18 cellular contexts compared by ENCODE assay signal in genomic region chr10:34835908-34836558, GRCh38. TPM values are rescaled to one million over a fixed set of nuclear protein-coding genes. Genes with fewer than 3 reads are reported as not detected.
DNase-seq lines count a peak whose midpoint lies in the region; ATAC-seq, FAIRE-seq and TF ChIP-seq lines count a peak whose summit lies in the region.
"Had no signal": no experiment of that assay in that cellular context is flagged by ENCODE, and none has a peak within 500 bp of the region (broad histone marks: within the 10 kb centered on the region; RNA-seq: fewer than 3 reads in every experiment).

No MANE protein-coding gene starts in this region.

- no peaks in the 10 kb centered on the region for H3K4me1 ChIP-seq in HEK293 (ENCODE audit: control insufficient read depth, insufficient read depth, low read length)
- H3K4me1 ChIP-seq in HepG2 (ENCODE audit: insufficient read depth, low read length) = peaks cover 19% of the 10 kb centered on the region

- intact Hi-C loops in HepG2 (cut with micrococcal nuclease; ENCODE audit: unreplicated experiment) = loop anchor here (10.0 kb wide), 1 partner anchor 149 kb away; no protein-coding TSS in a partner anchor

- TF ChIP-seq POLR2A in HepG2 (IDR thresholded peaks at IDR 0.05; ENCODE audit: insufficient read depth in 1 of 2, low read depth in 2 of 2, low read length in 2 of 2) = no peak

- no peaks in the 10 kb centered on the region; a peak in 3 of 5 replicates for H3K27me3 ChIP-seq in HepG2 (ENCODE audit: control insufficient read depth in 1 of 2, insufficient read depth in 2 of 2, low read length in 2 of 2)

- POLR2A ChIA-PET in GM10248 (lab: Yijun Ruan, JAX) (no interaction called here), HEK293 (lab: Yijun Ruan, JAX) (no interaction called here), HepG2 (lab: Yijun Ruan, JAX) (no interaction called here)

- peak; percentile 79 for ATAC-seq in GM19025 (IDR thresholded peaks at IDR 0.05; ENCODE audit: low read depth, unreplicated experiment)
- no peak; the same call in 2 of the 3 replicates for ATAC-seq in HepG2
- ATAC-seq: Panc1 had no signal

- TF ChIP-seq RAD21 in Ishikawa (IDR thresholded peaks at IDR 0.05; ENCODE audit: low read depth) (peak; percentile 17; the same call in 1 of the 2 replicates), HepG2 (CRISPR knock-in tag; IDR thresholded peaks at IDR 0.05) (no peak)

- no peak overlapping the region for H2AFZ ChIP-seq in HepG2 (ENCODE audit: low read length)

- H3K9me3 Mint-ChIP-seq in HFFc6 = no peaks in the 10 kb centered on the region
- H3K9me3 Mint-ChIP-seq: type B pancreatic cell had no signal

- H3K4me1 Mint-ChIP-seq in HFFc6 (ENCODE audit: low read depth) = no peaks in the 10 kb centered on the region
- H3K4me1 Mint-ChIP-seq: central memory CD8-positive, alpha-beta T cell had no signal

- WGBS in HepG2 (ENCODE audit: low lambda C conversion rate) = 60% methylated on average over 8 of the region's 8 CpGs

- H3K9ac ChIP-seq in HepG2 (ENCODE audit: insufficient read depth, low read depth, low read length) = no peak overlapping the region

- TF ChIP-seq EP300 in Ishikawa (IDR thresholded peaks at IDR 0.05; ENCODE audit: borderline replicate concordance) (no peak), HepG2 (IDR thresholded peaks at IDR 0.05; ENCODE audit: low read depth in 2 of 2, low read length in 2 of 2) (no peak), HepG2 (CRISPR knock-in tag; IDR thresholded peaks at IDR 0.05; ENCODE audit: borderline replicate concordance) (no peak)

- H3K4me3 Mint-ChIP-seq in HFFc6 = no peak overlapping the region
- H3K4me3 Mint-ChIP-seq: central memory CD8-positive, alpha-beta T cell; type B pancreatic cell had no signal

- H3K27me3 Mint-ChIP-seq in HFFc6 (ENCODE audit: insufficient read depth) = peaks cover 49% of the 10 kb centered on the region
- H3K27me3 Mint-ChIP-seq: type B pancreatic cell had no signal

- H3K36me3 ChIP-seq in HEK293 (ENCODE audit: control insufficient read depth in 2 of 2, insufficient read depth in 1 of 2, low read length in 2 of 2) = no peaks in the 10 kb centered on the region
- no peaks in the 10 kb centered on the region for H3K36me3 ChIP-seq in HepG2 (replicated peaks in 1 of 2; ENCODE audit: control insufficient read depth in 1 of 2, insufficient read depth in 2 of 2, low read length in 2 of 2)

- H3K4me3 ChIP-seq in HEK293 (ENCODE audit: low read depth, low read length) (no peak overlapping the region), HepG2 (replicated peaks in 1 of 3; ENCODE audit: insufficient read depth in 1 of 3, low read depth in 2 of 3, low read length in 3 of 3) (no peak overlapping the region)

- H3K9me3 ChIP-seq in HEK293 (ENCODE audit: control insufficient read depth, insufficient read depth, low read depth, low read length) (no peaks in the 10 kb centered on the region), HepG2 (ENCODE audit: low read length) (no peaks in the 10 kb centered on the region)

- in situ Hi-C loops in HepG2 (cut with HindIII; ENCODE audit: extremely low pct_ligation_motif_present, low pct_unique_long_range_greater_than_20kb) = no loop called here

- no peak overlapping the region for H3K4me2 ChIP-seq in HepG2 (ENCODE audit: low read depth, low read length)

- H3K27ac ChIP-seq in HEK293 (ENCODE audit: extremely low read depth, low read depth, low read length) = no peak overlapping the region
- H3K27ac ChIP-seq in HepG2 (ENCODE audit: extremely low read length, insufficient read depth, low read length) = no peak overlapping the region

- no peaks in the 10 kb centered on the region for H3K79me2 ChIP-seq in HepG2 (ENCODE audit: insufficient read depth, low read length)

- H3K36me3 Mint-ChIP-seq in HFFc6 (ENCODE audit: low read depth) = no peaks in the 10 kb centered on the region
- H3K36me3 Mint-ChIP-seq: type B pancreatic cell had no signal

- no peak for TF ChIP-seq CTCF in GM10248 (IDR thresholded peaks at IDR 0.05; ENCODE audit: control extremely low read depth, extremely low read depth, low read depth, missing control alignments)
- no peak for TF ChIP-seq CTCF in HEK293 (tag by site-specific recombination; IDR thresholded peaks at IDR 0.05)
- no peak for TF ChIP-seq CTCF in HepG2 (CRISPR knock-in tag; IDR thresholded peaks at IDR 0.05)
- TF ChIP-seq CTCF in HFFc6 (IDR thresholded peaks at IDR 0.05) = no peak

- FAIRE-seq in HepG2 (lab: Jason Lieb, UNC) = no peak
- FAIRE-seq: D721Med, endothelial cell of umbilical vein had no signal

- H3K27ac Mint-ChIP-seq in HFFc6 = no peak overlapping the region
- H3K27ac Mint-ChIP-seq: type B pancreatic cell had no signal

- CTCF ChIA-PET in GM10248 (lab: Yijun Ruan, JAX) = no interaction called here
- CTCF ChIA-PET in HEK293 (lab: Yijun Ruan, JAX) = no interaction called here
- CTCF ChIA-PET in HepG2 (lab: Yijun Ruan, JAX; ENCODE audit: low intra/inter-chr PET ratio, low total read pairs) = no interaction called here

- no TSS peak for BruUV-seq in HepG2 (replicated peaks; lab: Mats Ljungman, UMichigan)

- no peaks in the 10 kb centered on the region for H4K20me1 ChIP-seq in HepG2 (ENCODE audit: insufficient read depth, low read length)

- DNase-seq in GM10248 (ENCODE audit: extremely low spot score) (peak; percentile 55), HepG2 (ENCODE audit: low spot score) (no peak), HFFc6 (no peak), NCI-H1048 (lab: John Stamatoyannopoulos, UW) (no peak), dermis blood vessel endothelial cell (no peak)
- DNase-seq: activated CD4-positive, alpha-beta T cell treated with anti-CD3 and anti-CD28 coated beads for 4 hours; activated T-cell treated with anti-CD3 and anti-CD28 coated beads, Interleukin-2, amount 50 U/mL, for 1 hour; glutamatergic neuron; NCI-H1092 treated with DMSO at 0.1 percent for 48 hours; NCI-H2227 treated with DMSO at 0.1 percent for 48 hours had no signal

TF ChIP-seq in HEK293, 187 proteins besides CTCF, POLR2A, EP300 and RAD21:
- TF ChIP-seq SCRT2 (tag by site-specific recombination; IDR thresholded peaks at IDR 0.05) = 0 out of 2 replicates have a peak, but pooled peaks have one; percentile 17
- 0 out of 2 replicates have a peak, but pooled peaks have one; percentile 24 for TF ChIP-seq ZFHX2 (tag by site-specific recombination; conservative IDR thresholded peaks at IDR 0.05)
- no peak for TF ChIP-seq ZNF324 (tag by site-specific recombination; IDR thresholded peaks at IDR 0.05)
- no peak for TF ChIP-seq ZNF521 (tag by site-specific recombination; IDR thresholded peaks at IDR 0.05)

TF ChIP-seq in HepG2, 621 proteins besides CTCF, POLR2A, EP300 and RAD21 (continues in another document):
- TF ChIP-seq KLF9 (CRISPR knock-in tag; IDR thresholded peaks at IDR 0.05; ENCODE audit: low read depth) (no peak), ELK4 (CRISPR knock-in tag; IDR thresholded peaks at IDR 0.05; ENCODE audit: borderline replicate concordance) (no peak), NFE2 (CRISPR knock-in tag; IDR thresholded peaks at IDR 0.05) (no peak), ATF3 (CRISPR knock-in tag; IDR thresholded peaks at IDR 0.05) (no peak)

RNA-seq across cellular contexts. Expression of gene PARD3, which starts 20.9 kb away (rescaled TPM):
- 60.0 and 67.5 TPM in 2 replicates for total RNA-seq in HepG2 (2016; rRNA removed; fragmentation: Illumina TruSeq; extraction: Trizol)
- total RNA-seq in HepG2 (2016; cell fraction: cytosol; rRNA removed; fragmentation: Illumina TruSeq; extraction: Trizol; ENCODE audit: low read depth) = 20.8 and 27.4 TPM in 2 replicates
- 57.8 and 62.9 TPM in 2 replicates for total RNA-seq in HepG2 (2016; cell fraction: insoluble cytoplasmic fraction; rRNA removed; fragmentation: Illumina TruSeq; extraction: Trizol)
- total RNA-seq in HepG2 (2016; cell fraction: membrane; rRNA removed; fragmentation: Illumina TruSeq; extraction: Trizol) = 40.7 and 46.4 TPM in 2 replicates
- total RNA-seq in HepG2 (2016; cell fraction: nucleus; rRNA removed; fragmentation: Illumina TruSeq; extraction: Trizol) = 55.2 and 61.4 TPM in 2 replicates
- polyA plus RNA-seq in HepG2 (2011; rRNA removed) = 37.5 and 40.9 TPM in 2 replicates
- 27.2 and 36.6 TPM in 2 replicates for polyA plus RNA-seq in HepG2 (2011; cell fraction: cytosol; rRNA removed)
- polyA plus RNA-seq in HepG2 (2011; cell fraction: nucleus; rRNA removed) = 20.7 and 21.3 TPM in 2 replicates
- 42.8 and 43.8 TPM in 2 replicates for polyA plus RNA-seq in HepG2 (2012)
- 4.9 and 5.9 TPM in 2 replicates for polyA plus RNA-seq in HepG2 (2016; cell fraction: cytosol; fragmentation: Illumina TruSeq; extraction: Trizol; ENCODE audit: low read depth)
- 56.4 and 57.9 TPM in 2 replicates for polyA plus RNA-seq in HepG2 (2016; cell fraction: insoluble cytoplasmic fraction; fragmentation: Illumina TruSeq; extraction: Trizol; ENCODE audit: low read depth)
- 15.4 and 16.9 TPM in 2 replicates for polyA plus RNA-seq in HepG2 (2016; cell fraction: membrane; fragmentation: Illumina TruSeq; extraction: Trizol; ENCODE audit: low read depth)
- polyA plus RNA-seq in HepG2 (2016; cell fraction: nucleus; fragmentation: Illumina TruSeq; extraction: Trizol; ENCODE audit: insufficient read depth, low read depth) = 37.3 and 39.6 TPM in 2 replicates
- 26.7 and 51.8 TPM in 2 replicates for polyA minus RNA-seq in HepG2 (2011; rRNA and poly(A)+ RNA removed; ENCODE audit: low replicate concordance)
- 41.1 and 45.4 TPM in 2 replicates for polyA minus RNA-seq in HepG2 (2011; cell fraction: cytosol; rRNA and poly(A)+ RNA removed)
- polyA minus RNA-seq in HepG2 (2011; cell fraction: nucleus; rRNA and poly(A)+ RNA removed) = 106 and 138 TPM in 2 replicates
- 10 to 100 TPM; 19.9 to 24.3 (median 23.1) TPM for total RNA-seq in HFFc6 (2021; fragmentation: NEBNext Ultra II Directional; extraction: Animal tissue kit (Norgen Biotek cat#: 25700))
- 36.4 and 54.7 TPM in 2 replicates for total RNA-seq in dermis blood vessel endothelial cell
